9 cellular contexts compared by ENCODE assay signal in genomic region chr4:26022346-26022891, GRCh38.
DNase-seq lines count a peak whose midpoint lies in the region; TF ChIP-seq lines count a peak whose summit lies in the region.
"Had no signal": no experiment of that assay in that cellular context is flagged by ENCODE, and none has a peak within 500 bp of the region (broad histone marks: within the 10 kb centered on the region; RNA-seq: fewer than 3 reads in every experiment).

No MANE protein-coding gene starts in this region.

- no peaks in the 10 kb centered on the region for H3K27me3 Mint-ChIP-seq in Caco-2 (ENCODE audit: insufficient read depth, unreplicated experiment)

- no peaks in the 10 kb centered on the region for H3K27me3 ChIP-seq in Caco-2 (replicated peaks; ENCODE audit: control insufficient read depth, insufficient read depth, low read length)
- H3K27me3 ChIP-seq in colonic mucosa, result no peaks in the 10 kb centered on the region
- H3K27me3 ChIP-seq in mucosa of stomach (ENCODE audit: control insufficient read depth, insufficient read depth, low read length), result peaks cover 8% of the 10 kb centered on the region
- H3K27me3 ChIP-seq: ovary had no signal

- H3K9ac ChIP-seq in colonic mucosa (ENCODE audit: low read depth in 2 of 2, low read length in 2 of 2) (no peak overlapping the region), mucosa of stomach (ENCODE audit: low read length) (peak overlapping the region; percentile 38)

- DNase-seq in Caco-2 (peak in 1 of 2 experiments; percentile 48), NCI-H2029 treated with DMSO at 0.1 percent for 48 hours (lab: John Stamatoyannopoulos, UW) (peak; percentile 90), colonic mucosa (no peak), NCI-H1694 treated with DMSO at 0.1 percent for 48 hours (lab: John Stamatoyannopoulos, UW) (no peak), putamen (ENCODE audit: low spot score) (no peak), UCSD-AML1 (lab: John Stamatoyannopoulos, UW; ENCODE audit: unreplicated experiment) (no peak)
- no peak for DNase-seq in activated CD4-positive, alpha-beta T cell treated with anti-CD3 and anti-CD28 coated beads, Interleukin-2, amount 50 U/mL, for 1 hour
- DNase-seq: ovary had no signal

- intact Hi-C loops in Caco-2 (cut with micrococcal nuclease; ENCODE audit: unreplicated experiment), result loop anchor here (1.0 to 10.0 kb wide), 3 partner anchors 34 to 388 kb away; partner anchors contain the start of gene RBPJ
- intact Hi-C loops in colonic mucosa (cut with DNase I), result no loop called here

- no peaks in the 10 kb centered on the region for H3K36me3 Mint-ChIP-seq in Caco-2 (ENCODE audit: insufficient read depth, unreplicated experiment)

- POLR2A ChIA-PET in Caco-2 (lab: Charles Lee), result interaction anchor here (0.7 kb wide), 2 partner anchors 10 to 455 kb away, joined by 5 to 6 read pairs; no protein-coding TSS in a partner anchor

- peak overlapping the region; percentile 29 for H3K4me3 Mint-ChIP-seq in Caco-2 (ENCODE audit: unreplicated experiment)

- H3K9me3 Mint-ChIP-seq in Caco-2 (ENCODE audit: unreplicated experiment), result no peaks in the 10 kb centered on the region

- H3K4me1 ChIP-seq in Caco-2 (peaks cover 22% of the 10 kb centered on the region), colonic mucosa (no peaks in the 10 kb centered on the region), mucosa of stomach (ENCODE audit: control insufficient read depth, insufficient read depth, low read length) (peaks cover 42% of the 10 kb centered on the region)

- H3K36me3 ChIP-seq in Caco-2 (ENCODE audit: control insufficient read depth, insufficient read depth, low read length) (no peaks in the 10 kb centered on the region), colonic mucosa (no peaks in the 10 kb centered on the region), mucosa of stomach (ENCODE audit: control insufficient read depth, insufficient read depth, low read length) (no peaks in the 10 kb centered on the region)
- H3K36me3 ChIP-seq: ovary had no signal

- TF ChIP-seq CTCF in Caco-2 (IDR thresholded peaks at IDR 0.05; ENCODE audit: insufficient read depth in 1 of 2, low read depth in 1 of 2, low read length in 1 of 2, severe bottlenecking in 1 of 2, unreplicated experiment in 1 of 2) (no peak), colonic mucosa (IDR thresholded peaks at IDR 0.05) (no peak)

- peaks cover 43% of the 10 kb centered on the region for H3K4me1 Mint-ChIP-seq in Caco-2 (ENCODE audit: low read depth, unreplicated experiment)

- no peak overlapping the region for H3K4me3 ChIP-seq in Caco-2 (ENCODE audit: low read depth, low read length)
- H3K4me3 ChIP-seq in colonic mucosa, result no peak overlapping the region
- H3K4me3 ChIP-seq in mucosa of stomach (ENCODE audit: low read length), result no peak overlapping the region
- H3K4me3 ChIP-seq: ovary had no signal

- H3K27ac ChIP-seq in colonic mucosa, result peak overlapping the region; percentile 10
- H3K27ac ChIP-seq: ovary had no signal

- H3K27ac Mint-ChIP-seq in Caco-2 (ENCODE audit: unreplicated experiment), result peak overlapping the region; percentile 27

- H3K9me3 ChIP-seq in Caco-2, result no peaks in the 10 kb centered on the region
- no peaks in the 10 kb centered on the region for H3K9me3 ChIP-seq in colonic mucosa
- no peaks in the 10 kb centered on the region for H3K9me3 ChIP-seq in mucosa of stomach (ENCODE audit: control insufficient read depth, low read length)
- H3K9me3 ChIP-seq: ovary had no signal

- no TSS peak for BruUV-seq in Caco-2 (replicated peaks; lab: Mats Ljungman, UMichigan)

- CTCF ChIA-PET in Caco-2 (lab: Charles Lee), result interaction anchor here (0.7 kb wide), 1 partner anchor 281 kb away, joined by 3 read pairs; no protein-coding TSS in a partner anchor
